28 cellular contexts compared by ENCODE assay signal in genomic region chr6:73639015-73639414, GRCh38.
"Had no signal": no experiment of that assay in that cellular context is flagged by ENCODE, and none has a peak within 500 bp of the region (broad histone marks: within the 10 kb centered on the region; RNA-seq: fewer than 3 reads in every experiment).

No MANE protein-coding gene starts in this region.

- H3K27me3 ChIP-seq: brain microvascular endothelial cell, cardiac muscle cell, SJSA1 had no signal

- H3K36me3 ChIP-seq: cardiac muscle cell, SJSA1 had no signal

- H3K4me3 ChIP-seq: cardiac muscle cell, SJSA1 had no signal

- H3K27ac ChIP-seq: brain microvascular endothelial cell, cardiac muscle cell, SJSA1 had no signal

- H3K9me3 ChIP-seq: SJSA1 had no signal

- DNase-seq: activated B cell treated with CpG ODN at 0.5 μM for 24 hours; activated CD4-positive, alpha-beta memory T cell treated with anti-CD3 and anti-CD28 coated beads for 36 hours; activated CD4-positive, alpha-beta T cell treated with anti-CD3 and anti-CD28 coated beads for 1 hour; activated CD4-positive, alpha-beta T cell treated with anti-CD3 and anti-CD28 coated beads, Interleukin-2, amount 10 ng/mL, durations not matched to agents 7 days and 5 days; activated CD8-positive, alpha-beta memory T cell treated with anti-CD3 and anti-CD28 coated beads for 24 hours; activated gamma-delta T cell; activated naive CD4-positive, alpha-beta T cell treated with anti-CD3 and anti-CD28 coated beads for 36 hours; activated T-cell treated with anti-CD3 and anti-CD28 coated beads, Interleukin-2, amount 50 U/mL, for 4 hours; brain microvascular endothelial cell; MM.1S; NCI-H1092; NCI-H1417; NCI-H1930; NCI-H2107; NCI-H2171 treated with DMSO at 0.1 percent for 48 hours; NCI-H345; NCI-H510A; NCI-H69; NK-92 treated with Interleukin-12 subunit alpha and Interleukin-12 subunit beta, amount 100 ng/mL, for 24 hours; OCI-M1; SHP77; SW 1271; T-helper 9 cell had no signal

- H3K4me1 ChIP-seq: SJSA1 had no signal

- ATAC-seq: activated T-cell treated with anti-CD3 and anti-CD28 coated beads, Interleukin-2, amount 50 U/mL, for 4 hours; SK-N-SH treated with all-trans-retinoic acid at 6 μM for 48 hours had no signal

- FAIRE-seq: RCC 7860, TTC549 had no signal
